Comparison of ENCODE assay signal across 38 cellular contexts in genomic region chr6:35716798-35717197, GRCh38. TPM values are rescaled to one million over a fixed set of nuclear protein-coding genes. Genes with fewer than 3 reads are reported as not detected.
DNase-seq lines count a peak whose midpoint lies in the region; ATAC-seq and TF ChIP-seq lines count a peak whose summit lies in the region.
"Had no signal": no experiment of that assay in that cellular context is flagged by ENCODE, and none has a peak within 500 bp of the region (broad histone marks: within the 10 kb centered on the region; RNA-seq: fewer than 3 reads in every experiment).

No MANE protein-coding gene starts in this region.

- POLR2A ChIA-PET in HEK293 (lab: Yijun Ruan, JAX): interaction anchor here (1.9 kb wide), 1 partner anchor 10 kb away, joined by 7 read pairs; no protein-coding TSS in a partner anchor
- POLR2A ChIA-PET in CD8-positive, alpha-beta T cell (lab: Charles Lee): interaction anchor here (0.7 to 1.0 kb wide), 2 partner anchors 9 to 30 kb away, joined by 3 read pairs; no protein-coding TSS in a partner anchor
- POLR2A ChIA-PET in CD4-positive, alpha-beta memory T cell (lab: Charles Lee; ENCODE audit: partially characterized antibody): interaction anchor here (0.8 to 6.4 kb wide), 3 partner anchors 13 to 29 kb away, joined by 3 to 69 read pairs (median 6); partner anchors contain the start of gene ARMC12

- no peaks in the 10 kb centered on the region for H4K20me1 ChIP-seq in BLaER1 treated with 17β-estradiol and CSF1 and Interleukin-3, amounts not matched to agents 10 nM and 100 nM

- peak overlapping the region; percentile 98 for H2BK12ac ChIP-seq in neuronal stem cell (ENCODE audit: low read length)

- peak overlapping the region; percentile 91 for H3K14ac ChIP-seq in neuronal stem cell (ENCODE audit: low read length)

- H3K4ac ChIP-seq in neuronal stem cell (ENCODE audit: low read length): no peak overlapping the region

- no peaks in the 10 kb centered on the region for H3K79me1 ChIP-seq in neuronal stem cell (ENCODE audit: low read depth, low read length)

- H3K27me3 ChIP-seq in BLaER1 treated with 17β-estradiol and CSF1 and Interleukin-3, amounts not matched to agents 10 nM and 100 nM: no peaks in the 10 kb centered on the region
- H3K27me3 ChIP-seq in neuronal stem cell (ENCODE audit: control insufficient read depth in 3 of 3, insufficient read depth in 3 of 3, low read depth in 1 of 3, low read length in 3 of 3): no peaks in the 10 kb centered on the region
- H3K27me3 ChIP-seq in CD8-positive, alpha-beta T cell (ENCODE audit: insufficient read depth, low read length): no peaks in the 10 kb centered on the region
- no peaks in the 10 kb centered on the region for H3K27me3 ChIP-seq in CD4-positive, alpha-beta memory T cell (ENCODE audit: insufficient read depth, low read length)
- H3K27me3 ChIP-seq: ascending aorta, cardiac muscle cell, right lobe of liver, uterus had no signal

- H4K91ac ChIP-seq in neuronal stem cell (ENCODE audit: low read depth, low read length, poor library complexity): no peak overlapping the region

- no peak overlapping the region for H2AFZ ChIP-seq in neuronal stem cell (ENCODE audit: low read length)

- no peak overlapping the region for H3K23ac ChIP-seq in neuronal stem cell (ENCODE audit: low read depth, low read length, poor library complexity)

- H2BK120ac ChIP-seq in neuronal stem cell (ENCODE audit: low read depth, low read length): no peak overlapping the region

- H3K27me3 Mint-ChIP-seq in central memory CD8-positive, alpha-beta T cell: no peaks in the 10 kb centered on the region
- H3K27me3 Mint-ChIP-seq in CD8-positive, alpha-beta T cell (ENCODE audit: low read depth): no peaks in the 10 kb centered on the region
- no peaks in the 10 kb centered on the region for H3K27me3 Mint-ChIP-seq in CD4-positive, alpha-beta memory T cell
- H3K27me3 Mint-ChIP-seq: activated CD8-positive, alpha-beta memory T cell treated with anti-CD3 and anti-CD28 coated beads, Interleukin-2, amount 10 ng/mL, durations not matched to agents 7 days and 5 days; activated naive CD4-positive, alpha-beta T cell treated with anti-CD3 and anti-CD28 coated beads, Interleukin-2, amount 50 U/mL, for 24 hours; effector memory CD8-positive, alpha-beta T cell; stimulated activated naive CD8-positive, alpha-beta T cell treated with anti-CD3 and anti-CD28 coated beads, Interleukin-15, amount 100 ng/mL, for 72 hours had no signal

- H3K4me3 Mint-ChIP-seq in central memory CD8-positive, alpha-beta T cell: no peak overlapping the region
- H3K4me3 Mint-ChIP-seq in CD8-positive, alpha-beta T cell: no peak overlapping the region
- H3K4me3 Mint-ChIP-seq in CD4-positive, alpha-beta memory T cell: no peak overlapping the region
- H3K4me3 Mint-ChIP-seq: activated CD8-positive, alpha-beta memory T cell treated with anti-CD3 and anti-CD28 coated beads, Interleukin-2, amount 10 ng/mL, durations not matched to agents 7 days and 5 days; effector memory CD8-positive, alpha-beta T cell; neural crest cell had no signal

- ATAC-seq in central memory CD8-positive, alpha-beta T cell (replicated peaks; ENCODE audit: extremely low read depth, poor library complexity, severe bottlenecking): no peak
- ATAC-seq in CD8-positive, alpha-beta T cell: no peak
- ATAC-seq: activated CD8-positive, alpha-beta memory T cell treated with anti-CD3 and anti-CD28 coated beads, Interleukin-2, amount 10 ng/mL, durations not matched to agents 7 days and 5 days; activated T-cell treated with anti-CD3 and anti-CD28 coated beads, Interleukin-2, amount 50 U/mL, for 72 hours; effector memory CD8-positive, alpha-beta T cell; HepG2; left cardiac atrium; right lobe of liver; stimulated activated naive CD8-positive, alpha-beta T cell treated with anti-CD3 and anti-CD28 coated beads, Interleukin-15, amount 100 ng/mL, for 72 hours had no signal

- no peak overlapping the region; a peak in 1 of 22 replicates for H3K9ac ChIP-seq in BLaER1 treated with 17β-estradiol and CSF1 and Interleukin-3, amounts not matched to agents 10 nM and 100 nM
- H3K9ac ChIP-seq in neuronal stem cell (ENCODE audit: low read depth, low read length, poor library complexity): no peak overlapping the region

- intact Hi-C loops in CD8-positive, alpha-beta T cell (cut with DNase I, micrococcal nuclease): no loop called here
- intact Hi-C loops in CD4-positive, alpha-beta memory T cell (cut with micrococcal nuclease): loop anchor here (1.0 kb wide), 1 partner anchor 20 kb away; no protein-coding TSS in a partner anchor

- no CpG with 5 or more reads among the region's 2 CpGs for WGBS in neuronal stem cell (ENCODE audit: extremely low coverage in 2 of 2, insufficient read length in 2 of 2, insufficient replicate concordance in 1 of 2), 2 donors

- no peaks in the 10 kb centered on the region for H3K36me3 ChIP-seq in BLaER1 treated with 17β-estradiol and CSF1 and Interleukin-3, amounts not matched to agents 10 nM and 100 nM
- no peaks in the 10 kb centered on the region for H3K36me3 ChIP-seq in HEK293 (ENCODE audit: control insufficient read depth in 2 of 2, insufficient read depth in 1 of 2, low read length in 2 of 2)
- H3K36me3 ChIP-seq in neuronal stem cell (replicated peaks in 1 of 2; ENCODE audit: control insufficient read depth in 2 of 2, insufficient read depth in 2 of 2, low read length in 2 of 2): no peaks in the 10 kb centered on the region
- H3K36me3 ChIP-seq in CD8-positive, alpha-beta T cell (ENCODE audit: insufficient read depth, low read length): no peaks in the 10 kb centered on the region
- no peaks in the 10 kb centered on the region for H3K36me3 ChIP-seq in CD4-positive, alpha-beta memory T cell (ENCODE audit: insufficient read depth, low read length)
- H3K36me3 ChIP-seq: ascending aorta, cardiac muscle cell, thoracic aorta, uterus had no signal

- H4K8ac ChIP-seq in neuronal stem cell (ENCODE audit: low read depth, low read length): no peak overlapping the region

- no peak for TF ChIP-seq CTCF in HEK293 (tag by site-specific recombination; IDR thresholded peaks at IDR 0.05)
- no peak for TF ChIP-seq CTCF in CD8-positive, alpha-beta T cell (IDR thresholded peaks at IDR 0.05)

- no peak overlapping the region for H3K4me3 ChIP-seq in BLaER1 treated with 17β-estradiol and CSF1 and Interleukin-3, amounts not matched to agents 10 nM and 100 nM
- H3K4me3 ChIP-seq in HEK293 (ENCODE audit: low read depth, low read length) (no peak overlapping the region), neuronal stem cell (ENCODE audit: low read length in 2 of 2) (no peak overlapping the region)
- H3K4me3 ChIP-seq in CD8-positive, alpha-beta T cell (ENCODE audit: low read depth, low read length): no peak overlapping the region
- no peak overlapping the region for H3K4me3 ChIP-seq in CD4-positive, alpha-beta memory T cell (ENCODE audit: low read length in 2 of 2)
- H3K4me3 ChIP-seq: ascending aorta, cardiac muscle cell, coronary artery, right lobe of liver, thoracic aorta, uterus had no signal

- peak overlapping the region; percentile 78 for H2AK5ac ChIP-seq in neuronal stem cell (ENCODE audit: low read depth, low read length)

- no peaks in the 10 kb centered on the region for H3K9me3 Mint-ChIP-seq in central memory CD8-positive, alpha-beta T cell
- H3K9me3 Mint-ChIP-seq in CD8-positive, alpha-beta T cell: no peaks in the 10 kb centered on the region
- peaks cover 0 to 5% (median 0%) of the 10 kb centered on the region in 8 donors for H3K9me3 Mint-ChIP-seq in CD4-positive, alpha-beta memory T cell
- H3K9me3 Mint-ChIP-seq: activated naive CD4-positive, alpha-beta T cell treated with anti-CD3 and anti-CD28 coated beads, Interleukin-2, amount 50 U/mL, for 24 hours; activated T-cell treated with anti-CD3 and anti-CD28 coated beads, Interleukin-2, amount 50 U/mL, for 72 hours; effector memory CD8-positive, alpha-beta T cell; neural crest cell; stimulated activated naive CD8-positive, alpha-beta T cell treated with anti-CD3 and anti-CD28 coated beads, Interleukin-15, amount 100 ng/mL, for 72 hours had no signal

- peak overlapping the region; percentile 99 for H2BK15ac ChIP-seq in neuronal stem cell (ENCODE audit: low read length)

- no peaks in the 10 kb centered on the region for H3K36me3 Mint-ChIP-seq in central memory CD8-positive, alpha-beta T cell (ENCODE audit: insufficient read depth)
- H3K36me3 Mint-ChIP-seq in CD8-positive, alpha-beta T cell: no peaks in the 10 kb centered on the region
- H3K36me3 Mint-ChIP-seq in CD4-positive, alpha-beta memory T cell: no peaks in the 10 kb centered on the region
- H3K36me3 Mint-ChIP-seq: activated CD8-positive, alpha-beta memory T cell treated with anti-CD3 and anti-CD28 coated beads, Interleukin-2, amount 10 ng/mL, durations not matched to agents 7 days and 5 days; activated naive CD4-positive, alpha-beta T cell treated with anti-CD3 and anti-CD28 coated beads, Interleukin-2, amount 50 U/mL, for 24 hours had no signal

- peak overlapping the region; percentile 10 to 100 (median 90); a peak in 19 of 22 replicates for H3K4me2 ChIP-seq in BLaER1 treated with 17β-estradiol and CSF1 and Interleukin-3, amounts not matched to agents 10 nM and 100 nM
- H3K4me2 ChIP-seq in neuronal stem cell (ENCODE audit: insufficient read depth, low read length, poor library complexity, severe bottlenecking): no peak overlapping the region

- peaks cover 62% of the 10 kb centered on the region for H3K4me1 Mint-ChIP-seq in central memory CD8-positive, alpha-beta T cell
- peaks cover 71% of the 10 kb centered on the region for H3K4me1 Mint-ChIP-seq in CD8-positive, alpha-beta T cell (ENCODE audit: low read depth)
- H3K4me1 Mint-ChIP-seq in CD4-positive, alpha-beta memory T cell: peaks cover 50 to 69% (median 57%) of the 10 kb centered on the region in 4 donors

- no peaks in the 10 kb centered on the region for H3K9me3 ChIP-seq in BLaER1 treated with 17β-estradiol and CSF1 and Interleukin-3, amounts not matched to agents 10 nM and 100 nM (replicated peaks in 1 of 11)
- H3K9me3 ChIP-seq in HEK293 (ENCODE audit: control insufficient read depth, insufficient read depth, low read depth, low read length) (no peaks in the 10 kb centered on the region), neuronal stem cell (replicated peaks in 1 of 2; ENCODE audit: control insufficient read depth in 2 of 2, insufficient read depth in 1 of 2, low read depth in 1 of 2, low read length in 2 of 2) (no peaks in the 10 kb centered on the region)
- H3K9me3 ChIP-seq in CD8-positive, alpha-beta T cell (ENCODE audit: low read length): no peaks in the 10 kb centered on the region
- H3K9me3 ChIP-seq in CD4-positive, alpha-beta memory T cell (ENCODE audit: control insufficient read depth in 1 of 2, low read length in 2 of 2): no peaks in the 10 kb centered on the region
- H3K9me3 ChIP-seq: ascending aorta, right lobe of liver, thoracic aorta, uterus had no signal

- peak overlapping the region; percentile 82 for H3K18ac ChIP-seq in neuronal stem cell (ENCODE audit: low read length)

- H2BK5ac ChIP-seq in neuronal stem cell (ENCODE audit: low read length): peak overlapping the region; percentile 29

- no peak for DNase-seq in central memory CD8-positive, alpha-beta T cell (ENCODE audit: low spot score in 2 of 2)
- DNase-seq in neuronal stem cell (ENCODE audit: low spot score) (no peak), NK-92 (lab: John Stamatoyannopoulos, UW; ENCODE audit: unreplicated experiment) (no peak), T-helper 2 cell (no peak)
- DNase-seq in CD8-positive, alpha-beta T cell: no peak
- no peak for DNase-seq in CD4-positive, alpha-beta memory T cell
- DNase-seq: activated CD4-positive, CD25-positive, alpha-beta regulatory T cell; activated CD8-positive, alpha-beta memory T cell treated with anti-CD3 and anti-CD28 coated beads, Interleukin-2, amount 10 ng/mL, durations not matched to agents 7 days and 5 days; activated T-cell treated with anti-CD3 and anti-CD28 coated beads, Interleukin-2, amount 50 U/mL, for 72 hours; effector memory CD8-positive, alpha-beta T cell; erythroblast; hypothalamus; Kasumi-1; left cardiac atrium; MV-4-11; NCI-H146; NCI-H446 treated with DMSO at 0.1 percent for 48 hours; NCI-H82; stimulated activated CD4-positive, alpha-beta T cell treated with anti-CD3 and anti-CD28 coated beads, Interleukin-12 subunit alpha, Interleukin-12 subunit beta, amount 100 ng/mL, for 4 hours; stimulated activated CD4-positive, alpha-beta T cell treated with anti-CD3 and anti-CD28 coated beads, Interleukin-2, amount 100 ng/mL, for 48 hours; stimulated activated naive CD8-positive, alpha-beta T cell treated with anti-CD3 and anti-CD28 coated beads, Interleukin-15, amount 100 ng/mL, for 72 hours; uterus had no signal

- CTCF ChIA-PET in HEK293 (lab: Yijun Ruan, JAX): interaction anchor here (1.2 to 1.6 kb wide), 3 partner anchors 9 to 164 kb away, joined by 3 to 4 read pairs (median 3); partner anchors contain the start of gene ARMC12
- CTCF ChIA-PET in CD8-positive, alpha-beta T cell (lab: Charles Lee): interaction anchor here (1.0 to 2.9 kb wide), 3 partner anchors 20 to 132 kb away, joined by 3 to 19 read pairs (median 4); partner anchors contain the start of gene ARMC12
- CTCF ChIA-PET in CD4-positive, alpha-beta memory T cell (lab: Charles Lee; ENCODE audit: partially characterized antibody): interaction anchor here (0.7 to 4.0 kb wide), 3 partner anchors 9 to 20 kb away, joined by 3 to 27 read pairs (median 5); partner anchors contain the start of gene ARMC12

- peak overlapping the region; percentile 29 for H3K27ac Mint-ChIP-seq in central memory CD8-positive, alpha-beta T cell (ENCODE audit: low read depth)
- H3K27ac Mint-ChIP-seq in CD8-positive, alpha-beta T cell: no peak overlapping the region
- H3K27ac Mint-ChIP-seq in CD4-positive, alpha-beta memory T cell: peak overlapping the region in 1 of 7 donors; percentile 81
- H3K27ac Mint-ChIP-seq: activated CD8-positive, alpha-beta memory T cell treated with anti-CD3 and anti-CD28 coated beads, Interleukin-2, amount 10 ng/mL, durations not matched to agents 7 days and 5 days had no signal

- H3K27ac ChIP-seq in BLaER1 treated with 17β-estradiol and CSF1 and Interleukin-3, amounts not matched to agents 10 nM and 100 nM: peak overlapping the region in 4 of 11 experiments; percentile 10 to 89 (median 32); a peak in 3 of 22 replicates
- H3K27ac ChIP-seq in HEK293 (ENCODE audit: extremely low read depth, low read depth, low read length) (no peak overlapping the region), neuronal stem cell (replicated peaks; ENCODE audit: low read length) (no peak overlapping the region)
- no peak overlapping the region for H3K27ac ChIP-seq in CD8-positive, alpha-beta T cell (ENCODE audit: low read depth, low read length)
- H3K27ac ChIP-seq in CD4-positive, alpha-beta memory T cell (ENCODE audit: low read depth, low read length): no peak overlapping the region
- H3K27ac ChIP-seq: ascending aorta, cardiac muscle cell, coronary artery, right lobe of liver, thoracic aorta, uterus had no signal

- peaks cover 66 to 83% (median 75%) of the 10 kb centered on the region in 10 experiments for H3K4me1 ChIP-seq in BLaER1 treated with 17β-estradiol and CSF1 and Interleukin-3, amounts not matched to agents 10 nM and 100 nM
- H3K4me1 ChIP-seq in HEK293 (ENCODE audit: control insufficient read depth, insufficient read depth, low read length) (0 out of 2 replicates have a peak, but pooled peaks cover 5% of the 10 kb centered on the region), neuronal stem cell (ENCODE audit: control insufficient read depth in 2 of 2, insufficient read depth in 1 of 2, low read depth in 1 of 2, low read length in 2 of 2) (peaks cover 22 to 31% of the 10 kb centered on the region in 2 donors)
- H3K4me1 ChIP-seq in CD8-positive, alpha-beta T cell (ENCODE audit: insufficient read depth, low read length): peaks cover 59% of the 10 kb centered on the region
- H3K4me1 ChIP-seq in CD4-positive, alpha-beta memory T cell (ENCODE audit: insufficient read depth, low read length): peaks cover 49% of the 10 kb centered on the region

RNA-seq across cellular contexts. Expression of gene ARMC12, which starts 20.0 kb away (rescaled TPM):
- polyA plus RNA-seq in neuronal stem cell (2013, experiment 1 of 2): 1.7 TPM
- polyA plus RNA-seq in neuronal stem cell (2013, experiment 2 of 2): 2.0 TPM
- 1 to 10 TPM; 1.1 to 1.5 TPM for total RNA-seq in CD8-positive, alpha-beta T cell
- 1 to 10 TPM in 1 of 2 experiments, under 1 TPM in 1; 0.69 to 1.3 TPM for total RNA-seq in CD4-positive, alpha-beta memory T cell
- under 1 TPM in 1 of 2 donors, not detected in 1; 0.28 TPM for polyA plus RNA-seq in CD4-positive, alpha-beta memory T cell
- total RNA-seq: ascending aorta, glomerular endothelial cell, HepG2, SK-MEL-5, thoracic aorta had no signal

RNA-seq across cellular contexts. Expression of gene FKBP5, which starts 28.1 kb away (rescaled TPM):
- 30.2 TPM for polyA plus RNA-seq in neuronal stem cell (2013, experiment 1 of 2)
- 30.5 TPM for polyA plus RNA-seq in neuronal stem cell (2013, experiment 2 of 2)
- 10 to 100 TPM; 25.7 to 27.1 TPM for total RNA-seq in CD8-positive, alpha-beta T cell
- total RNA-seq in CD4-positive, alpha-beta memory T cell: 10 to 100 TPM; 72.9 to 74.2 TPM
- 100 to 1,000 TPM in 1 of 2 donors, 10 to 100 TPM in 1; 94.2 to 233 TPM for polyA plus RNA-seq in CD4-positive, alpha-beta memory T cell

RNA-seq across cellular contexts. Expression of gene CLPSL2, which starts 59.6 kb away (rescaled TPM):
- 4.3 TPM for polyA plus RNA-seq in neuronal stem cell (2013, experiment 1 of 2)
- 5.3 TPM for polyA plus RNA-seq in neuronal stem cell (2013, experiment 2 of 2)
- not detected for total RNA-seq in CD8-positive, alpha-beta T cell
- total RNA-seq in CD4-positive, alpha-beta memory T cell: not detected
- not detected for polyA plus RNA-seq in CD4-positive, alpha-beta memory T cell
- total RNA-seq: activated CD8-positive, alpha-beta memory T cell treated with anti-CD3 and anti-CD28 coated beads, Interleukin-2, amount 10 ng/mL, durations not matched to agents 7 days and 5 days; activated T-cell treated with anti-CD3 and anti-CD28 coated beads, Interleukin-2, amount 50 U/mL, for 72 hours; ascending aorta; cardiac muscle cell; glomerular endothelial cell; HepG2; left cardiac atrium; lung microvascular endothelial cell; mucosa of gallbladder; neural crest cell; OCI-LY7; right lobe of liver; SK-MEL-5; thoracic aorta; uterus had no signal
- polyA plus RNA-seq: BJ, HepG2 had no signal
